10 cellular contexts compared by ENCODE assay signal in the genomic region with DNA sequence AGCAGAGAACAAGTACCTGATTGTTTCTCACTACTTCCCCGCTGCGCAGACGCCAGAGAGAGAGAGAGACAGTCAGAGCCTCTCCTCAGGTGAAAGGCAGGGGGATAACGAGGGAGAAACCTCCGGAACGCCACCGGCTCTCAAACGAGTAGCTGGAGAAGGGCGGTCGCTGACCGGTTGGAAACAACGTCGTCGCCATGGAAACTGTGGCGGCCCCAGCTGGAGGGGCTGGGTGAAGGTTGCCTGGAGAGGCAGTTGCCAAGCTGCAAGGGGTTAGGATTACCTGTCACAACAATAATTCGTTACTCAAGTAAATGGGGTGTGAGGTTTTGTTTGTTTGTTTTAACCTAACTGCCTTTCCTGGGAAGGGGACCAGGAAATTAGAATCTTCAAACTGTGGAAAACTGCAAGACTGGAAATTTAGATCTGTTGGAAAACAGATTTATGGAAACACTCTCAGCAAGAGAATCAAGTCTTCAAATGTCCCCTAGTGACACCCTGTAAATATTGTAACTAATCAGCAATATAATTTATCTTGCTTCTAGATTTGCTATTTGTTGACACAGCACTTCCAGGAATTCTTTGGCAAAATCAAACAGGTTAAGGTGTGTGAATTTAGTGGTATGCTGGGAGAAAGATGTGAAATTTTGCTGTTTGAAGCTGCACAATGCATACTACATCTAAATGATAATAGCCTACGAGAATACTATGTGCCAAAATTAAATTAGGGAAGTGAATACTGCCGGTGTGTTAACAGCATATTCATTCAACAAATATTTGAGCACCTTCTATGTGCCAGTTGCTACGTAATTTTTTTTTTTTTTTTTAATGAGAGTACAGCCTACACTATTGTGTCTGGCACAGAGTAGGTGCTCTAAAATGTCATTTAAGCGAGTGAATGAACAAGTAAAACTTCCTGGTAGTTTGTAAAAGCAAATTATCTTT. TPM values are rescaled to one million over a fixed set of nuclear protein-coding genes. Genes with fewer than 3 reads are reported as not detected.
DNase-seq lines count a peak whose midpoint lies in the region; ATAC-seq and TF ChIP-seq lines count a peak whose summit lies in the region.
"Had no signal": no experiment of that assay in that cellular context is flagged by ENCODE, and none has a peak within 500 bp of the region (broad histone marks: within the 10 kb centered on the region; RNA-seq: fewer than 3 reads in every experiment).

A gene with protein sequence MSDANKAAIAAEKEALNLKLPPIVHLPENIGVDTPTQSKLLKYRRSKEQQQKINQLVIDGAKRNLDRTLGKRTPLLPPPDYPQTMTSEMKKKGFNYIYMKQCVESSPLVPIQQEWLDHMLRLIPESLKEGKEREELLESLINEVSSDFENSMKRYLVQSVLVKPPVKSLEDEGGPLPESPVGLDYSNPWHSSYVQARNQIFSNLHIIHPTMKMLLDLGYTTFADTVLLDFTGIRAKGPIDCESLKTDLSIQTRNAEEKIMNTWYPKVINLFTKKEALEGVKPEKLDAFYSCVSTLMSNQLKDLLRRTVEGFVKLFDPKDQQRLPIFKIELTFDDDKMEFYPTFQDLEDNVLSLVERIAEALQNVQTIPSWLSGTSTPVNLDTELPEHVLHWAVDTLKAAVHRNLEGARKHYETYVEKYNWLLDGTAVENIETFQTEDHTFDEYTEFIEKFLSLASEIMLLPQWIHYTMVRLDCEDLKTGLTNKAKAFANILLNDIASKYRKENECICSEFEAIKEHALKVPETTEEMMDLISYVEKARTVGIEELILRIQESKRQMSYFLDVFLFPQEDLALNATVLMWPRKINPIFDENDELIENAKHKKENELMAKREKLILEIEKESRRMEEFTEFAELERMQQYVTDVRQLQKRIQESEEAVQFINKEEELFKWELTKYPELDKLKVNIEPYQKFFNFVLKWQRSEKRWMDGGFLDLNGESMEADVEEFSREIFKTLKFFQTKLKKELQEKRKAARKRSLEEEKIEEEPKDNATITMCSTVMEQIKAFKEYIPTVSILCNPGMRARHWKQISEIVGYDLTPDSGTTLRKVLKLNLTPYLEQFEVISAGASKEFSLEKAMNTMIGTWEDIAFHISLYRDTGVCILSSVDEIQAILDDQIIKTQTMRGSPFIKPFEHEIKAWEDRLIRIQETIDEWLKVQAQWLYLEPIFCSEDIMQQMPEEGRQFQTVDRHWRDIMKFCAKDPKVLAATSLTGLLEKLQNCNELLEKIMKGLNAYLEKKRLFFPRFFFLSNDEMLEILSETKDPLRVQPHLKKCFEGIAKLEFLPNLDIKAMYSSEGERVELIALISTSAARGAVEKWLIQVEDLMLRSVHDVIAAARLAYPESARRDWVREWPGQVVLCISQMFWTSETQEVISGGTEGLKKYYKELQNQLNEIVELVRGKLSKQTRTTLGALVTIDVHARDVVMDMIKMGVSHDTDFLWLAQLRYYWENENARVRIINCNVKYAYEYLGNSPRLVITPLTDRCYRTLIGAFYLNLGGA (N-terminal part only) (minus strand): TSS at position 164 of the 945 bp plus-strand sequence. CDS start 1,474 bp downstream, outside the sequence.

- peaks cover 5% of the 10 kb centered on the region for H3K27me3 Mint-ChIP-seq in activated CD4-positive, alpha-beta T cell treated with anti-CD3 and anti-CD28 coated beads for 36 hours

- intact Hi-C loops in activated CD4-positive, alpha-beta T cell treated with anti-CD3 and anti-CD28 coated beads for 36 hours (cut with DNase I, micrococcal nuclease): no loop called here

- peaks cover 4% of the 10 kb centered on the region for H3K4me1 Mint-ChIP-seq in activated CD4-positive, alpha-beta T cell treated with anti-CD3 and anti-CD28 coated beads for 36 hours

- peak; percentile 49 for DNase-seq in activated CD4-positive, alpha-beta T cell treated with anti-CD3 and anti-CD28 coated beads for 36 hours
- no peak for DNase-seq in activated CD4-positive, alpha-beta T cell treated with anti-CD3 and anti-CD28 coated beads, Interleukin-2, amount 50 U/mL, for 4 hours
- DNase-seq in NCI-H2081 (lab: John Stamatoyannopoulos, UW) (peak; percentile 69 to 88), brain microvascular endothelial cell (no peak), left kidney (ENCODE audit: low read depth, low spot score) (peak; percentile 99), 8988T (no peak)
- DNase-seq in activated CD4-positive, CD25-positive, alpha-beta regulatory T cell treated with anti-CD3 and anti-CD28 coated beads, Interleukin-2, amount 50 U/mL, for 72 hours: no peak

- H3K27ac ChIP-seq in brain microvascular endothelial cell: no peak within 1 kb of the TSS
- H3K27ac ChIP-seq: BLaER1, SK-N-MC had no signal

- CTCF ChIA-PET in activated CD4-positive, alpha-beta T cell treated with anti-CD3 and anti-CD28 coated beads for 36 hours (lab: Charles Lee): no interaction called here

- H3K36me3 ChIP-seq in brain microvascular endothelial cell (replicated peaks): no peaks in the 10 kb centered on the region
- H3K36me3 ChIP-seq: BLaER1 had no signal

- ATAC-seq in activated CD4-positive, alpha-beta T cell treated with anti-CD3 and anti-CD28 coated beads for 36 hours: no peak
- ATAC-seq in GM19023 (IDR thresholded peaks at IDR 0.05; ENCODE audit: unreplicated experiment): no peak

- in situ Hi-C loops in brain microvascular endothelial cell (cut with HindIII; ENCODE audit: low pct_ligation_motif_present, low sequenced_read_pairs): no loop called here

- no peak within 1 kb of the TSS for H3K4me3 Mint-ChIP-seq in activated CD4-positive, alpha-beta T cell treated with anti-CD3 and anti-CD28 coated beads for 36 hours

- no peaks in the 10 kb centered on the region for H3K9me3 Mint-ChIP-seq in activated CD4-positive, alpha-beta T cell treated with anti-CD3 and anti-CD28 coated beads for 36 hours (ENCODE audit: low read depth)

- H3K27me3 ChIP-seq in brain microvascular endothelial cell (replicated peaks): no peaks in the 10 kb centered on the region
- H3K27me3 ChIP-seq: BLaER1 had no signal

- H3K36me3 Mint-ChIP-seq in activated CD4-positive, alpha-beta T cell treated with anti-CD3 and anti-CD28 coated beads for 36 hours (ENCODE audit: low read depth): no peaks in the 10 kb centered on the region

- no peak within 1 kb of the TSS for H3K27ac Mint-ChIP-seq in activated CD4-positive, alpha-beta T cell treated with anti-CD3 and anti-CD28 coated beads for 36 hours

- POLR2A ChIA-PET in activated CD4-positive, alpha-beta T cell treated with anti-CD3 and anti-CD28 coated beads for 36 hours (lab: Charles Lee): no interaction called here

- H3K4me3 ChIP-seq in brain microvascular endothelial cell (ENCODE audit: low read depth, low read length): peak within 1 kb of the TSS; percentile 43
- H3K4me3 ChIP-seq: BLaER1, SK-N-MC had no signal

- TF ChIP-seq CTCF in brain microvascular endothelial cell (IDR thresholded peaks at IDR 0.05; ENCODE audit: low read depth, low read length, missing control alignments): no peak

RNA-seq across cellular contexts. Expression of the gene that starts here (rescaled TPM):
- total RNA-seq in activated CD4-positive, alpha-beta T cell treated with anti-CD3 and anti-CD28 coated beads for 36 hours: not detected

Comparison
In these comparisons a context has a peak if more than half of its experiments do, and no peak if none do; other contexts are left out.
1. Peak in DNase-seq in activated CD4-positive, alpha-beta T cell treated with anti-CD3 and anti-CD28 coated beads for 36 hours; RNA of the gene not detected or under 1 TPM.
2. DNase-seq: peak in NCI-H2081 (2 of 2) and left kidney (single experiment); none in activated CD4-positive, alpha-beta T cell treated with anti-CD3 and anti-CD28 coated beads, Interleukin-2, amount 50 U/mL, for 4 hours (0 of 2), brain microvascular endothelial cell (single experiment), activated CD4-positive, CD25-positive, alpha-beta regulatory T cell treated with anti-CD3 and anti-CD28 coated beads, Interleukin-2, amount 50 U/mL, for 72 hours (single experiment) and 8988T (single experiment).